25 cellular contexts compared by ENCODE assay signal in the genomic region with DNA sequence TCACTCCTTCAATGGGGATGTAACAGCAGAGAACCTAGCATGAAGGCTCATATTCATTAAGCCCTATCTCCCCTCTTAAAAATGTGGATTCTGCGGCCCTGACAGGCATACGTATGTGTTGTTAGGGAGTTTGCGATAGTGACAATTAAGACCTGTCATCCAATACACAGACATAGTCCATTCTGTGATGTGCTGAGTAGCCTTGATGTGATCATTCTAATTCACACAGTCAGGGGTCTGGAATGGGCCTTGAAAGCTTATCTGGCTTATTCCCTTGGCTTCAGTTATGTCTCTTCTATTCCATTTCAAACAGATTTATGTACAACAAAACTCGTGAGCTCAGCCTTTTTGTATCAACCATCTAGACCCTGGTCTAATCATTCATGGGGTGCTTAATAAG.
DNase-seq lines count a peak whose midpoint lies in the region; ATAC-seq and TF ChIP-seq lines count a peak whose summit lies in the region.
"Had no signal": no experiment of that assay in that cellular context is flagged by ENCODE, and none has a peak within 500 bp of the region (broad histone marks: within the 10 kb centered on the region; RNA-seq: fewer than 3 reads in every experiment).

No MANE protein-coding gene starts in this region.

- H3K9me3 Mint-ChIP-seq in GM23338: no peaks in the 10 kb centered on the region
- no peaks in the 10 kb centered on the region for H3K9me3 Mint-ChIP-seq in activated naive CD4-positive, alpha-beta T cell treated with anti-CD3 and anti-CD28 coated beads, Interleukin-2, amount 50 U/mL, for 72 hours

- H2BK15ac ChIP-seq in neuronal stem cell (ENCODE audit: low read length): no peak overlapping the region

- WGBS in hepatocyte (ENCODE audit: low lambda C conversion rate, missing lambda C conversion rate): 77% methylated on average over 4 of the region's 4 CpGs
- no CpG with 5 or more reads among the region's 4 CpGs for WGBS in neuronal stem cell (ENCODE audit: extremely low coverage in 2 of 2, insufficient read length in 2 of 2, insufficient replicate concordance in 1 of 2), 2 donors

- H3K79me2 ChIP-seq in GM23338 (replicated peaks; ENCODE audit: insufficient read depth) (no peaks in the 10 kb centered on the region), hepatocyte (no peaks in the 10 kb centered on the region)

- POLR2A ChIA-PET in A673 (lab: Charles Lee; ENCODE audit: low non-redundant PET): no interaction called here

- no peak for TF ChIP-seq CTCF in A673 (conservative IDR thresholded peaks at IDR 0.05; ENCODE audit: low read depth, low read length)
- no peak for TF ChIP-seq CTCF in GM23338 (conservative IDR thresholded peaks at IDR 0.05; ENCODE audit: low read depth in 2 of 2)
- no peak for TF ChIP-seq CTCF in hepatocyte (IDR thresholded peaks at IDR 0.05; ENCODE audit: poor library complexity)

- no peak overlapping the region for H3K14ac ChIP-seq in neuronal stem cell (ENCODE audit: low read length)

- H2BK12ac ChIP-seq in neuronal stem cell (ENCODE audit: low read length): no peak overlapping the region

- intact Hi-C loops in A673 (cut with micrococcal nuclease; ENCODE audit: unreplicated experiment): no loop called here
- intact Hi-C loops in left cardiac atrium (cut with DNase I): no loop called here

- H3F3A ChIP-seq in GM23338 (replicated peaks; ENCODE audit: low read depth): no peaks in the 10 kb centered on the region

- H3K27me3 Mint-ChIP-seq in GM23338 (ENCODE audit: insufficient read depth, low read depth, poor library complexity): peaks cover 10% of the 10 kb centered on the region
- H3K27me3 Mint-ChIP-seq: CD4-positive, alpha-beta T cell had no signal

- no peak overlapping the region for H3K4ac ChIP-seq in neuronal stem cell (ENCODE audit: low read length)

- 0 out of 2 replicates have a peak overlapping the region, but pooled peaks have one; percentile 38 for H3K4me2 ChIP-seq in GM23338
- H3K4me2 ChIP-seq in hepatocyte: peak overlapping the region; percentile 34
- H3K4me2 ChIP-seq in neuronal stem cell (ENCODE audit: insufficient read depth, low read length, poor library complexity, severe bottlenecking): no peak overlapping the region
- H3K4me2 ChIP-seq: BLaER1 had no signal

- no peaks in the 10 kb centered on the region for H3K36me3 Mint-ChIP-seq in GM23338 (ENCODE audit: low read depth)
- no peaks in the 10 kb centered on the region for H3K36me3 Mint-ChIP-seq in activated naive CD4-positive, alpha-beta T cell treated with anti-CD3 and anti-CD28 coated beads, Interleukin-2, amount 50 U/mL, for 72 hours

- no peaks in the 10 kb centered on the region for H3K36me3 ChIP-seq in A673 (ENCODE audit: insufficient read depth, low read length, poor library complexity, severe bottlenecking)
- H3K36me3 ChIP-seq in GM23338 (ENCODE audit: insufficient read depth): no peaks in the 10 kb centered on the region
- H3K36me3 ChIP-seq in hepatocyte (replicated peaks; ENCODE audit: insufficient read depth, low read depth): no peaks in the 10 kb centered on the region
- H3K36me3 ChIP-seq in neuronal stem cell (replicated peaks in 1 of 2; ENCODE audit: control insufficient read depth in 2 of 2, insufficient read depth in 2 of 2, low read length in 2 of 2): no peaks in the 10 kb centered on the region
- H3K36me3 ChIP-seq: BLaER1, HAP-1, MG63, SJSA1 had no signal

- H3K4me1 Mint-ChIP-seq in GM23338: peaks cover 21% of the 10 kb centered on the region

- no peak overlapping the region for H3K18ac ChIP-seq in neuronal stem cell (ENCODE audit: low read length)

- H3K4me1 ChIP-seq in A673 (ENCODE audit: insufficient read depth, low read length, poor library complexity, severe bottlenecking) (peaks cover 16% of the 10 kb centered on the region), GM23338 (ENCODE audit: insufficient read depth) (peaks cover 6% of the 10 kb centered on the region; the same call in 1 of the 2 replicates), hepatocyte (ENCODE audit: insufficient read depth) (peaks cover 18% of the 10 kb centered on the region), neuronal stem cell (ENCODE audit: control insufficient read depth in 2 of 2, insufficient read depth in 1 of 2, low read depth in 1 of 2, low read length in 2 of 2) (peaks cover 14 to 15% of the 10 kb centered on the region in 2 donors)
- H3K4me1 ChIP-seq: BLaER1, SJSA1 had no signal

- CTCF ChIA-PET in A673 (lab: Charles Lee): no interaction called here

- peak; percentile 31 for DNase-seq in A673 (ENCODE audit: low spot score)
- peak; percentile 31 for DNase-seq in GM23338 (ENCODE audit: low spot score)
- no peak for DNase-seq in hepatocyte (ENCODE audit: low spot score)
- no peak for DNase-seq in neuronal stem cell (ENCODE audit: low spot score)
- DNase-seq in activated naive CD4-positive, alpha-beta T cell treated with anti-CD3 and anti-CD28 coated beads, Interleukin-2, amount 50 U/mL, for 72 hours (ENCODE audit: low spot score in 2 of 2): no peak
- DNase-seq in left cardiac atrium: no peak
- DNase-seq: ACHN; CD4-positive, alpha-beta T cell; DMS79; GM23248; MG63; NCI-H1436; NCI-H2029; NCI-H2171; NCI-H446 treated with DMSO at 0.1 percent for 48 hours; OCI-M1; SW 1271 had no signal

- no peak overlapping the region for H4K8ac ChIP-seq in neuronal stem cell (ENCODE audit: low read depth, low read length)

- H3K27ac ChIP-seq in A673 (ENCODE audit: low read depth, low read length, poor library complexity, severe bottlenecking): no peak overlapping the region
- no peak overlapping the region for H3K27ac ChIP-seq in GM23338 (ENCODE audit: low read depth)
- H3K27ac ChIP-seq in hepatocyte: peak overlapping the region; percentile 43
- peak overlapping the region; percentile 61 for H3K27ac ChIP-seq in neuronal stem cell (replicated peaks; ENCODE audit: low read length)
- H3K27ac ChIP-seq: BLaER1, GM23248, HL-60, SJSA1 had no signal

- H3K27me3 ChIP-seq in A673 (replicated peaks; ENCODE audit: insufficient read depth, low read depth, low read length, poor library complexity) (no peaks in the 10 kb centered on the region), GM23338 (ENCODE audit: insufficient read depth) (no peaks in the 10 kb centered on the region), hepatocyte (no peaks in the 10 kb centered on the region), neuronal stem cell (ENCODE audit: control insufficient read depth in 3 of 3, insufficient read depth in 3 of 3, low read depth in 1 of 3, low read length in 3 of 3) (no peaks in the 10 kb centered on the region)
- H3K27me3 ChIP-seq: BLaER1, MG63, SJSA1 had no signal

- no peak overlapping the region for H3K27ac Mint-ChIP-seq in GM23338
- no peak overlapping the region for H3K27ac Mint-ChIP-seq in activated naive CD4-positive, alpha-beta T cell treated with anti-CD3 and anti-CD28 coated beads, Interleukin-2, amount 50 U/mL, for 72 hours
- H3K27ac Mint-ChIP-seq: CD4-positive, alpha-beta T cell had no signal

- no TSS peak for BruUV-seq in A673 (replicated peaks; lab: Mats Ljungman, UMichigan)

- ATAC-seq in GM23338 (peak; percentile 38), HG03196 (IDR thresholded peaks at IDR 0.05; ENCODE audit: unreplicated experiment) (no peak), left cardiac atrium (no peak)
- no peak for ATAC-seq in activated naive CD4-positive, alpha-beta T cell treated with anti-CD3 and anti-CD28 coated beads, Interleukin-2, amount 50 U/mL, for 72 hours
- ATAC-seq: HepG2, K562, Right ventricle myocardium inferior had no signal

- H3K79me1 ChIP-seq in neuronal stem cell (ENCODE audit: low read depth, low read length): no peaks in the 10 kb centered on the region

- no peaks in the 10 kb centered on the region for H3K9me2 ChIP-seq in GM23338 (ENCODE audit: insufficient read depth)
- no peaks in the 10 kb centered on the region for H3K9me2 ChIP-seq in hepatocyte (replicated peaks; ENCODE audit: insufficient read depth)

- no peaks in the 10 kb centered on the region for H3K9me3 ChIP-seq in A673 (ENCODE audit: low read depth, low read length, poor library complexity, severe bottlenecking)
- no peaks in the 10 kb centered on the region for H3K9me3 ChIP-seq in hepatocyte (ENCODE audit: low read depth)
- H3K9me3 ChIP-seq in neuronal stem cell (replicated peaks in 1 of 2; ENCODE audit: control insufficient read depth in 2 of 2, insufficient read depth in 1 of 2, low read depth in 1 of 2, low read length in 2 of 2): no peaks in the 10 kb centered on the region
- H3K9me3 ChIP-seq: BLaER1, HAP-1, MG63 had no signal

- no peak overlapping the region for H3K4me3 ChIP-seq in A673 (ENCODE audit: low read depth, low read length, poor library complexity, severe bottlenecking)
- no peak overlapping the region for H3K4me3 ChIP-seq in GM23338
- H3K4me3 ChIP-seq in hepatocyte: no peak overlapping the region
- H3K4me3 ChIP-seq in neuronal stem cell (ENCODE audit: low read length in 2 of 2): no peak overlapping the region
- H3K4me3 ChIP-seq: BLaER1, GM23248, HAP-1, K562, MG63, SJSA1 had no signal

- H3K23ac ChIP-seq in neuronal stem cell (ENCODE audit: low read depth, low read length, poor library complexity): no peak overlapping the region

- H4K91ac ChIP-seq in neuronal stem cell (ENCODE audit: low read depth, low read length, poor library complexity): no peak overlapping the region

- no peak overlapping the region for H2BK5ac ChIP-seq in neuronal stem cell (ENCODE audit: low read length)

- H2AFZ ChIP-seq in GM23338 (no peak overlapping the region), hepatocyte (no peak overlapping the region), neuronal stem cell (ENCODE audit: low read length) (no peak overlapping the region)
- H2AFZ ChIP-seq: GM23248 had no signal

- no peak overlapping the region for H2BK120ac ChIP-seq in neuronal stem cell (ENCODE audit: low read depth, low read length)

- no peak overlapping the region for H3K4me3 Mint-ChIP-seq in GM23338
- H3K4me3 Mint-ChIP-seq: CD4-positive, alpha-beta T cell had no signal

- no peaks in the 10 kb centered on the region for H4K20me1 ChIP-seq in GM23338 (replicated peaks; ENCODE audit: insufficient read depth)
- no peaks in the 10 kb centered on the region for H4K20me1 ChIP-seq in hepatocyte (ENCODE audit: insufficient read depth, poor library complexity, severe bottlenecking)
- H4K20me1 ChIP-seq: BLaER1 had no signal

- H2AK5ac ChIP-seq in neuronal stem cell (ENCODE audit: low read depth, low read length): no peak overlapping the region

- H3K9ac ChIP-seq in neuronal stem cell (ENCODE audit: low read depth, low read length, poor library complexity): no peak overlapping the region
- H3K9ac ChIP-seq: BLaER1, GM23248 had no signal

TF ChIP-seq in GM23338, 12 proteins besides CTCF, POLR2A, EP300 and RAD21:
- TF ChIP-seq ZNF114 (CRISPR knock-in tag; IDR thresholded peaks at IDR 0.05): no peak
- TF ChIP-seq NANOG (IDR thresholded peaks at IDR 0.05; ENCODE audit: borderline replicate concordance): peak; percentile 54; the same call in 1 of the 2 replicates
- TF ChIP-seq ZNF331 (CRISPR knock-in tag; IDR thresholded peaks at IDR 0.05; ENCODE audit: low read depth): no peak
- TF ChIP-seq STAT1 (IDR thresholded peaks at IDR 0.05; ENCODE audit: unreplicated experiment): no peak
TF ChIP-seq in GM23338: peak in this region for 1.

Comparison
In these comparisons a context has a peak if more than half of its experiments do, and no peak if none do; other contexts are left out.
1. DNase-seq: peak in A673 (single experiment) and GM23338 (single experiment); none in hepatocyte (single experiment), neuronal stem cell (single experiment), activated naive CD4-positive, alpha-beta T cell treated with anti-CD3 and anti-CD28 coated beads, Interleukin-2, amount 50 U/mL, for 72 hours (0 of 2) and left cardiac atrium (single experiment).
2. H3K27ac ChIP-seq: peak in hepatocyte (single experiment) and neuronal stem cell (single experiment); none in A673 (single experiment) and GM23338 (single experiment).